ENCODE assay signal across 29 cellular contexts in the genomic region with DNA sequence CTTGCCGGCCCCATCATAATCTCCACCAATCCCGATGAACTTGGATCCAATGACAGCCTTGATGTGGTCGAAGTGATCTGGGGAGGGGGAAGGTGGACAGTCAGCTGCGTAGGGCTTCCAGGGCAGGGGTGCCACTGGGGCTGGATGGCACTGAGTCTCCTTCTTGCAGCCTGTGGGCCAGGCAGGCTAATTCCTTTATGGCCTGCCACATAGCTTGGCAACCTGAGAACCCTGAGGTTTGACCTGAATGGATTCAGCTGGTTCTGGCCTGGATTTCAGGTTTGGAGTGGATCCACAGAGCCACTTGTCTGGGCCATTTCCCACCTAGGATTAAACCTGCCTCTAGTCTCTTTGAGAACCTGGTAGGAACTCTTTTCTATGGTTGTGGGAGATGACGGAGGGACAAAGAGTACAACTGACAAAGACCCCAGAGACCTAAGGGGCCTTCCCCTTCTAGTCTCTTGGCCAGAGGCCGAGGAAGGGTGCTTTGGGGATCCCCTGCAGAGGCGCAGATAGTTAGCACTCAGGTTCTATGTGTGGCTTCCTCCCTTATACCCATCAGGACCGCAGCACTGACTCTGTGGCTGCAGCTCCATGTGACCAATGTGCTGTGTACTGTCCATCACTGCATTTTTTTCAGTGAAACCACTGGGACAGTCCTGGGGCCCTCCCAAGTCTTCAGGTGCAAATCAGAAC. TPM values are rescaled to one million over a fixed set of nuclear protein-coding genes. Genes with fewer than 3 reads are reported as not detected.
DNase-seq lines count a peak whose midpoint lies in the region; ATAC-seq lines count a peak whose summit lies in the region.
"Had no signal": no experiment of that assay in that cellular context is flagged by ENCODE, and none has a peak within 500 bp of the region (broad histone marks: within the 10 kb centered on the region; RNA-seq: fewer than 3 reads in every experiment).

No MANE protein-coding gene starts in this region.

- no peaks in the 10 kb centered on the region for H3K36me3 Mint-ChIP-seq in activated CD8-positive, alpha-beta memory T cell treated with anti-CD3 and anti-CD28 coated beads, Interleukin-2, amount 10 ng/mL, durations not matched to agents 7 days and 5 days
- H3K36me3 Mint-ChIP-seq in stimulated activated effector memory CD8-positive, alpha-beta T cell treated with anti-CD3 and anti-CD28 coated beads, Interleukin-12 subunit alpha, Interleukin-12 subunit beta, amount 100 ng/mL, for 72 hours, result no peaks in the 10 kb centered on the region
- H3K36me3 Mint-ChIP-seq: neural progenitor cell had no signal

- H3K27ac Mint-ChIP-seq in activated CD8-positive, alpha-beta memory T cell treated with anti-CD3 and anti-CD28 coated beads, Interleukin-2, amount 10 ng/mL, durations not matched to agents 7 days and 5 days, result no peak overlapping the region
- H3K27ac Mint-ChIP-seq in stimulated activated effector memory CD8-positive, alpha-beta T cell treated with anti-CD3 and anti-CD28 coated beads, Interleukin-12 subunit alpha, Interleukin-12 subunit beta, amount 100 ng/mL, for 72 hours, result peak overlapping the region; percentile 73
- H3K27ac Mint-ChIP-seq: neural progenitor cell had no signal

- CTCF ChIA-PET in activated CD8-positive, alpha-beta memory T cell treated with anti-CD3 and anti-CD28 coated beads, Interleukin-2, amount 10 ng/mL, durations not matched to agents 7 days and 5 days (lab: Charles Lee), result interaction anchor here (1.1 to 1.4 kb wide), 2 partner anchors 51 to 67 kb away, joined by 3 to 5 read pairs; no protein-coding TSS in a partner anchor

- H3K4me3 ChIP-seq in H7 (ENCODE audit: insufficient read depth, low read depth, low read length), result no peak overlapping the region
- H3K4me3 ChIP-seq: HAP-1, neural progenitor cell, spleen, tibial nerve had no signal

- H3K27me3 Mint-ChIP-seq in activated CD8-positive, alpha-beta memory T cell treated with anti-CD3 and anti-CD28 coated beads, Interleukin-2, amount 10 ng/mL, durations not matched to agents 7 days and 5 days, result no peaks in the 10 kb centered on the region
- H3K27me3 Mint-ChIP-seq: stimulated activated naive CD8-positive, alpha-beta T cell treated with anti-CD3 and anti-CD28 coated beads, Interleukin-15, amount 100 ng/mL, for 72 hours had no signal

- H3K36me3 ChIP-seq in H7 (replicated peaks; ENCODE audit: control insufficient read depth, insufficient read depth, low read length), result no peaks in the 10 kb centered on the region
- H3K36me3 ChIP-seq: HAP-1, neural progenitor cell, tibial nerve, WERI-Rb-1 had no signal

- no peak for ATAC-seq in activated CD8-positive, alpha-beta memory T cell treated with anti-CD3 and anti-CD28 coated beads, Interleukin-2, amount 10 ng/mL, durations not matched to agents 7 days and 5 days
- ATAC-seq in stimulated activated effector memory CD8-positive, alpha-beta T cell treated with anti-CD3 and anti-CD28 coated beads, Interleukin-12 subunit alpha, Interleukin-12 subunit beta, amount 100 ng/mL, for 72 hours, result no peak
- ATAC-seq in HG02884 (IDR thresholded peaks at IDR 0.05; ENCODE audit: unreplicated experiment), result no peak
- ATAC-seq: stimulated activated naive CD8-positive, alpha-beta T cell treated with anti-CD3 and anti-CD28 coated beads, Interleukin-15, amount 100 ng/mL, for 72 hours had no signal

- peak; percentile 39 for DNase-seq in activated CD8-positive, alpha-beta memory T cell treated with anti-CD3 and anti-CD28 coated beads, Interleukin-2, amount 10 ng/mL, durations not matched to agents 7 days and 5 days
- DNase-seq in activated CD8-positive, alpha-beta memory T cell treated with anti-CD3 and anti-CD28 coated beads for 24 hours, result no peak
- DNase-seq in H7 (peak; percentile 9), epidermal melanocyte (ENCODE audit: insufficient read length, low spot score) (peak; percentile 10), ecto neural progenitor cell (ENCODE audit: low spot score) (no peak), KG1 (lab: John Stamatoyannopoulos, UW) (no peak)
- no peak for DNase-seq in stimulated activated effector memory CD8-positive, alpha-beta T cell treated with anti-CD3 and anti-CD28 coated beads, Interleukin-12 subunit alpha, Interleukin-12 subunit beta, amount 100 ng/mL, for 72 hours (ENCODE audit: low spot score in 2 of 2)
- DNase-seq: 8988T; activated CD4-positive, alpha-beta T cell treated with anti-CD3 and anti-CD28 coated beads, Interleukin-2, amount 50 U/mL, for 4 hours; activated gamma-delta T cell treated with Interleukin-2 at 50 U/mL for 16 hours; activated T-cell treated with anti-CD3 and anti-CD28 coated beads for 4 hours; amygdala; cortex of kidney; DND-41; glutamatergic neuron; KBM-7; NCI-H1694; NCI-H2171; NCI-H526; SK-N-SH; spleen; stimulated activated CD4-positive, alpha-beta T cell treated with anti-CD3 and anti-CD28 coated beads, Interleukin-4, amount 100 ng/mL, for 24 hours; stimulated activated naive CD8-positive, alpha-beta T cell treated with anti-CD3 and anti-CD28 coated beads, Interleukin-15, amount 100 ng/mL, for 72 hours; WERI-Rb-1 had no signal

- peaks cover 6% of the 10 kb centered on the region; the same call in 1 of the 2 replicates for H3K27me3 ChIP-seq in H7 (ENCODE audit: control insufficient read depth, insufficient read depth, low read length)
- H3K27me3 ChIP-seq: spleen, tibial nerve had no signal

- peaks cover 28% of the 10 kb centered on the region for H3K4me1 Mint-ChIP-seq in activated CD8-positive, alpha-beta memory T cell treated with anti-CD3 and anti-CD28 coated beads, Interleukin-2, amount 10 ng/mL, durations not matched to agents 7 days and 5 days
- H3K4me1 Mint-ChIP-seq in stimulated activated effector memory CD8-positive, alpha-beta T cell treated with anti-CD3 and anti-CD28 coated beads, Interleukin-12 subunit alpha, Interleukin-12 subunit beta, amount 100 ng/mL, for 72 hours, result peaks cover 27% of the 10 kb centered on the region

- no peaks in the 10 kb centered on the region for H3K9me3 Mint-ChIP-seq in activated CD8-positive, alpha-beta memory T cell treated with anti-CD3 and anti-CD28 coated beads, Interleukin-2, amount 10 ng/mL, durations not matched to agents 7 days and 5 days (ENCODE audit: low read depth)
- no peaks in the 10 kb centered on the region for H3K9me3 Mint-ChIP-seq in stimulated activated effector memory CD8-positive, alpha-beta T cell treated with anti-CD3 and anti-CD28 coated beads, Interleukin-12 subunit alpha, Interleukin-12 subunit beta, amount 100 ng/mL, for 72 hours
- H3K9me3 Mint-ChIP-seq: neural progenitor cell; stimulated activated naive CD8-positive, alpha-beta T cell treated with anti-CD3 and anti-CD28 coated beads, Interleukin-15, amount 100 ng/mL, for 72 hours had no signal

- H3K4me3 Mint-ChIP-seq in activated CD8-positive, alpha-beta memory T cell treated with anti-CD3 and anti-CD28 coated beads, Interleukin-2, amount 10 ng/mL, durations not matched to agents 7 days and 5 days, result no peak overlapping the region
- no peak overlapping the region for H3K4me3 Mint-ChIP-seq in stimulated activated effector memory CD8-positive, alpha-beta T cell treated with anti-CD3 and anti-CD28 coated beads, Interleukin-12 subunit alpha, Interleukin-12 subunit beta, amount 100 ng/mL, for 72 hours
- H3K4me3 Mint-ChIP-seq: neural progenitor cell; stimulated activated naive CD8-positive, alpha-beta T cell treated with anti-CD3 and anti-CD28 coated beads, Interleukin-15, amount 100 ng/mL, for 72 hours had no signal

RNA-seq across cellular contexts. Expression of gene DPEP3, which starts 9.2 kb away (rescaled TPM):
- total RNA-seq in activated CD8-positive, alpha-beta memory T cell treated with anti-CD3 and anti-CD28 coated beads, Interleukin-2, amount 10 ng/mL, durations not matched to agents 7 days and 5 days, result under 1 TPM in 1 of 2 experiments, not detected in 1; 0.28 TPM
- 0.03 and 0.48 TPM in 2 replicates for total RNA-seq in H7 (2014; rRNA removed; shearing (Covaris generic))
- total RNA-seq: renal cortical epithelial cell had no signal

RNA-seq across cellular contexts. Expression of gene DPEP2, which starts 9.8 kb away (rescaled TPM):
- total RNA-seq in activated CD8-positive, alpha-beta memory T cell treated with anti-CD3 and anti-CD28 coated beads, Interleukin-2, amount 10 ng/mL, durations not matched to agents 7 days and 5 days, result 1 to 10 TPM; 4.5 to 4.7 TPM
- total RNA-seq in H7 (2014; rRNA removed; shearing (Covaris generic)), result 0.33 TPM in 1 of 2 replicates, not detected in the other
- total RNA-seq: renal cortical epithelial cell had no signal

RNA-seq across cellular contexts. Expression of gene SLC12A4, which starts 21.0 kb away (rescaled TPM):
- 10 to 100 TPM; 47.7 to 51.2 TPM for total RNA-seq in activated CD8-positive, alpha-beta memory T cell treated with anti-CD3 and anti-CD28 coated beads, Interleukin-2, amount 10 ng/mL, durations not matched to agents 7 days and 5 days
- 43.2 and 56.6 TPM in 2 replicates for total RNA-seq in H7 (2014; rRNA removed; shearing (Covaris generic))

RNA-seq across cellular contexts. Expression of gene DPEP2NB, which starts 26.2 kb away (rescaled TPM):
- not detected for total RNA-seq in activated CD8-positive, alpha-beta memory T cell treated with anti-CD3 and anti-CD28 coated beads, Interleukin-2, amount 10 ng/mL, durations not matched to agents 7 days and 5 days
- total RNA-seq in H7 (2014; rRNA removed; shearing (Covaris generic)), result not detected in 2 replicates
- total RNA-seq: renal cortical epithelial cell, spleen, tibial nerve had no signal

RNA-seq across cellular contexts. Expression of gene DDX28, which starts 33.6 kb away (rescaled TPM):
- 10 to 100 TPM; 14.8 to 20.8 TPM for total RNA-seq in activated CD8-positive, alpha-beta memory T cell treated with anti-CD3 and anti-CD28 coated beads, Interleukin-2, amount 10 ng/mL, durations not matched to agents 7 days and 5 days
- 19.4 and 26.4 TPM in 2 replicates for total RNA-seq in H7 (2014; rRNA removed; shearing (Covaris generic))

Comparison
In these comparisons a context has a peak if more than half of its experiments do, and no peak if none do; other contexts are left out.
1. DNase-seq: peak in activated CD8-positive, alpha-beta memory T cell treated with anti-CD3 and anti-CD28 coated beads, Interleukin-2, amount 10 ng/mL, durations not matched to agents 7 days and 5 days (single experiment), H7 (single experiment) and epidermal melanocyte (single experiment); none in activated CD8-positive, alpha-beta memory T cell treated with anti-CD3 and anti-CD28 coated beads for 24 hours (single experiment), stimulated activated effector memory CD8-positive, alpha-beta T cell treated with anti-CD3 and anti-CD28 coated beads, Interleukin-12 subunit alpha, Interleukin-12 subunit beta, amount 100 ng/mL, for 72 hours (0 of 2), ecto neural progenitor cell (single experiment) and KG1 (single experiment).